ENCODE assay signal across 1 cellular context in genomic region chr9:122930933-122931850, GRCh38.
A peak's percentile ranks its signal among the peaks of the same experiment; 100 is the strongest.
TF ChIP-seq lines count a peak whose summit lies in the region.

Gene ZBTB26, minus strand, starts transcription at chr9:122931512. Its CDS starts 11,578 bp downstream, at chr9:122919934.

TF ChIP-seq in K562, 482 proteins besides CTCF, POLR2A, EP300 and RAD21 (continued from another document and continues in another):
- TF ChIP-seq ZNF347 (CRISPR knock-in tag; IDR thresholded peaks at IDR 0.05; ENCODE audit: low read depth) = no peak
- peak; percentile 84; the same call in 1 of the 2 replicates for TF ChIP-seq GTF2E2 (tag; IDR thresholded peaks at IDR 0.05)
- no peak for TF ChIP-seq MGA (IDR thresholded peaks at IDR 0.05)
- TF ChIP-seq NCOR1 (IDR thresholded peaks at IDR 0.05) = no peak
- TF ChIP-seq THAP12 (CRISPR knock-in tag; IDR thresholded peaks at IDR 0.05) = peak; percentile 54; the same call in 1 of the 2 replicates
- peak; percentile 70 for TF ChIP-seq EP400 (IDR thresholded peaks at IDR 0.05)
- peak; percentile 59; the same call in 1 of the 2 replicates for TF ChIP-seq RAD51 (IDR thresholded peaks at IDR 0.05; ENCODE audit: borderline replicate concordance, low read depth)
- TF ChIP-seq ZNF316 (IDR thresholded peaks at IDR 0.05) = no peak
- peak; percentile 73 for TF ChIP-seq SUPT5H (IDR thresholded peaks at IDR 0.05)
- TF ChIP-seq, protein P1, sequence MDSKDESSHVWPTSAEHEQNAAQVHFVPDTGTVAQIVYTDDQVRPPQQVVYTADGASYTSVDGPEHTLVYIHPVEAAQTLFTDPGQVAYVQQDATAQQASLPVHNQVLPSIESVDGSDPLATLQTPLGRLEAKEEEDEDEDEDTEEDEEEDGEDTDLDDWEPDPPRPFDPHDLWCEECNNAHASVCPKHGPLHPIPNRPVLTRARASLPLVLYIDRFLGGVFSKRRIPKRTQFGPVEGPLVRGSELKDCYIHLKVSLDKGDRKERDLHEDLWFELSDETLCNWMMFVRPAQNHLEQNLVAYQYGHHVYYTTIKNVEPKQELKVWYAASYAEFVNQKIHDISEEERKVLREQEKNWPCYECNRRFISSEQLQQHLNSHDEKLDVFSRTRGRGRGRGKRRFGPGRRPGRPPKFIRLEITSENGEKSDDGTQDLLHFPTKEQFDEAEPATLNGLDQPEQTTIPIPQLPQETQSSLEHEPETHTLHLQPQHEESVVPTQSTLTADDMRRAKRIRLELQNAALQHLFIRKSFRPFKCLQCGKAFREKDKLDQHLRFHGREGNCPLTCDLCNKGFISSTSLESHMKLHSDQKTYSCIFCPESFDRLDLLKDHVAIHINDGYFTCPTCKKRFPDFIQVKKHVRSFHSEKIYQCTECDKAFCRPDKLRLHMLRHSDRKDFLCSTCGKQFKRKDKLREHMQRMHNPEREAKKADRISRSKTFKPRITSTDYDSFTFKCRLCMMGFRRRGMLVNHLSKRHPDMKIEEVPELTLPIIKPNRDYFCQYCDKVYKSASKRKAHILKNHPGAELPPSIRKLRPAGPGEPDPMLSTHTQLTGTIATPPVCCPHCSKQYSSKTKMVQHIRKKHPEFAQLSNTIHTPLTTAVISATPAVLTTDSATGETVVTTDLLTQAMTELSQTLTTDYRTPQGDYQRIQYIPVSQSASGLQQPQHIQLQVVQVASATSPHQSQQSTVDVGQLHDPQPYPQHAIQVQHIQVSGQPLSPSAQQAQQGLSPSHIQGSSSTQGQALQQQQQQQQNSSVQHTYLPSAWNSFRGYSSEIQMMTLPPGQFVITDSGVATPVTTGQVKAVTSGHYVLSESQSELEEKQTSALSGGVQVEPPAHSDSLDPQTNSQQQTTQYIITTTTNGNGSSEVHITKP (IDR thresholded peaks at IDR 0.05; ENCODE audit: partially characterized antibody) = peak; percentile 36
- TF ChIP-seq ZNF561 (CRISPR knock-in tag; conservative IDR thresholded peaks at IDR 0.05) = no peak
- no peak for TF ChIP-seq MTA1 (IDR thresholded peaks at IDR 0.05; ENCODE audit: borderline replicate concordance)
- TF ChIP-seq NUFIP1 (IDR thresholded peaks at IDR 0.05; ENCODE audit: partially characterized antibody) = no peak
- no peak for TF ChIP-seq ZNF224 (CRISPR knock-in tag; IDR thresholded peaks at IDR 0.05)
- 0 out of 2 replicates have a peak, but pooled peaks have one; percentile 10 for TF ChIP-seq MXI1 (IDR thresholded peaks at IDR 0.05; ENCODE audit: low read depth, low read length)
- 0 out of 2 replicates have a peak, but pooled peaks have one; percentile 31 for TF ChIP-seq RUNX1 (IDR thresholded peaks at IDR 0.05; ENCODE audit: low read depth)
- no peak for TF ChIP-seq ATF1 (CRISPR knock-in tag; IDR thresholded peaks at IDR 0.05)
- peak; percentile 80 for TF ChIP-seq ATF1 (tag; IDR thresholded peaks at IDR 0.05)
- TF ChIP-seq TAF7 (tag; IDR thresholded peaks at IDR 0.05) = peak; percentile 51; the same call in 1 of the 2 replicates
- peak; percentile 77 for TF ChIP-seq VEZF1 (CRISPR knock-in tag; IDR thresholded peaks at IDR 0.05)
- TF ChIP-seq FOXJ2 (tag; IDR thresholded peaks at IDR 0.05) = no peak
- no peak for TF ChIP-seq TARDBP (IDR thresholded peaks at IDR 0.05)
- peak; percentile 58; the same call in 1 of the 2 replicates for TF ChIP-seq ZEB2 (IDR thresholded peaks at IDR 0.05)
- TF ChIP-seq, protein P2, sequence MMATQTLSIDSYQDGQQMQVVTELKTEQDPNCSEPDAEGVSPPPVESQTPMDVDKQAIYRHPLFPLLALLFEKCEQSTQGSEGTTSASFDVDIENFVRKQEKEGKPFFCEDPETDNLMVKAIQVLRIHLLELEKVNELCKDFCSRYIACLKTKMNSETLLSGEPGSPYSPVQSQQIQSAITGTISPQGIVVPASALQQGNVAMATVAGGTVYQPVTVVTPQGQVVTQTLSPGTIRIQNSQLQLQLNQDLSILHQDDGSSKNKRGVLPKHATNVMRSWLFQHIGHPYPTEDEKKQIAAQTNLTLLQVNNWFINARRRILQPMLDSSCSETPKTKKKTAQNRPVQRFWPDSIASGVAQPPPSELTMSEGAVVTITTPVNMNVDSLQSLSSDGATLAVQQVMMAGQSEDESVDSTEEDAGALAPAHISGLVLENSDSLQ (IDR thresholded peaks at IDR 0.05) = peak; percentile 65
- no peak for TF ChIP-seq ZBED1 (IDR thresholded peaks at IDR 0.05)
- no peak for TF ChIP-seq THRB (CRISPR knock-in tag; conservative IDR thresholded peaks at IDR 0.05)
- peak; percentile 54; the same call in 1 of the 2 replicates for TF ChIP-seq CREM (IDR thresholded peaks at IDR 0.05; ENCODE audit: low read depth)
- 0 out of 2 replicates have a peak, but pooled peaks have one; percentile 6 for TF ChIP-seq ZKSCAN1 (IDR thresholded peaks at IDR 0.05; ENCODE audit: low read depth, low read length)
- 0 out of 2 replicates have a peak, but pooled peaks have one; percentile 53 for TF ChIP-seq CC2D1A (IDR thresholded peaks at IDR 0.05)
- TF ChIP-seq L3MBTL2 (IDR thresholded peaks at IDR 0.05) = peak; percentile 29
- TF ChIP-seq, protein P3, sequence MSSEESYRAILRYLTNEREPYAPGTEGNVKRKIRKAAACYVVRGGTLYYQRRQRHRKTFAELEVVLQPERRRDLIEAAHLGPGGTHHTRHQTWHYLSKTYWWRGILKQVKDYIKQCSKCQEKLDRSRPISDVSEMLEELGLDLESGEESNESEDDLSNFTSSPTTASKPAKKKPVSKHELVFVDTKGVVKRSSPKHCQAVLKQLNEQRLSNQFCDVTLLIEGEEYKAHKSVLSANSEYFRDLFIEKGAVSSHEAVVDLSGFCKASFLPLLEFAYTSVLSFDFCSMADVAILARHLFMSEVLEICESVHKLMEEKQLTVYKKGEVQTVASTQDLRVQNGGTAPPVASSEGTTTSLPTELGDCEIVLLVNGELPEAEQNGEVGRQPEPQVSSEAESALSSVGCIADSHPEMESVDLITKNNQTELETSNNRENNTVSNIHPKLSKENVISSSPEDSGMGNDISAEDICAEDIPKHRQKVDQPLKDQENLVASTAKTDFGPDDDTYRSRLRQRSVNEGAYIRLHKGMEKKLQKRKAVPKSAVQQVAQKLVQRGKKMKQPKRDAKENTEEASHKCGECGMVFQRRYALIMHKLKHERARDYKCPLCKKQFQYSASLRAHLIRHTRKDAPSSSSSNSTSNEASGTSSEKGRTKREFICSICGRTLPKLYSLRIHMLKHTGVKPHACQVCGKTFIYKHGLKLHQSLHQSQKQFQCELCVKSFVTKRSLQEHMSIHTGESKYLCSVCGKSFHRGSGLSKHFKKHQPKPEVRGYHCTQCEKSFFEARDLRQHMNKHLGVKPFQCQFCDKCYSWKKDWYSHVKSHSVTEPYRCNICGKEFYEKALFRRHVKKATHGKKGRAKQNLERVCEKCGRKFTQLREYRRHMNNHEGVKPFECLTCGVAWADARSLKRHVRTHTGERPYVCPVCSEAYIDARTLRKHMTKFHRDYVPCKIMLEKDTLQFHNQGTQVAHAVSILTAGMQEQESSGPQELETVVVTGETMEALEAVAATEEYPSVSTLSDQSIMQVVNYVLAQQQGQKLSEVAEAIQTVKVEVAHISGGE (CRISPR knock-in tag; IDR thresholded peaks at IDR 0.05) = peak; percentile 86 to 97 (median 96)
- TF ChIP-seq ZFX (CRISPR knock-in tag; IDR thresholded peaks at IDR 0.05) = peak; percentile 94
- no peak for TF ChIP-seq MCM7 (IDR thresholded peaks at IDR 0.05)
- TF ChIP-seq C11orf30 (IDR thresholded peaks at IDR 0.05; ENCODE audit: low read depth) = peak; percentile 93
